Comparison of ENCODE assay signal across 19 cellular contexts in the genomic region with DNA sequence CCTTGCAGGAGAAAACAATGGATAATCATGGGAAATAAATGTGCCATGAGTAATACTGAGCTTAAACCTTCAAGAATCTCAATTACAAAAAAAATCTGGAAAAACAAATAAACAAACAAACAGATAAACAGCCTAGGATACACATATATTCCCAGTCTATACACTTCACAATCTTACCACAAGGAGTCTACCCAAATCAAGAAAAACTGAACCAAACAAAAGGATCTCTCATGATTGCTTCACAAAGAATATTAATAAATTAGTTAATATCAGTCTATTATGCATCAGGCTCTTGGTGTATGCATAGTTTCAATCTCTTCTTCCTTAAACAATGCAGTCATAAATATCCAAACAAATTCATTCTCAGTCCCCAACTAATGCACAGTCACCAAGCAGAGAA. TPM values are rescaled to one million over a fixed set of nuclear protein-coding genes. Genes with fewer than 3 reads are reported as not detected.
DNase-seq lines count a peak whose midpoint lies in the region; TF ChIP-seq lines count a peak whose summit lies in the region.
"Had no signal": no experiment of that assay in that cellular context is flagged by ENCODE, and none has a peak within 500 bp of the region (broad histone marks: within the 10 kb centered on the region; RNA-seq: fewer than 3 reads in every experiment).

No MANE protein-coding gene starts in this region.

- no peaks in the 10 kb centered on the region for H3K9me3 Mint-ChIP-seq in H9
- H3K9me3 Mint-ChIP-seq in brain: no peaks in the 10 kb centered on the region
- no peaks in the 10 kb centered on the region for H3K9me3 Mint-ChIP-seq in mesothelial cell of epicardium
- H3K9me3 Mint-ChIP-seq in activated naive CD4-positive, alpha-beta T cell treated with anti-CD3 and anti-CD28 coated beads, Interleukin-2, amount 10 ng/mL, durations not matched to agents 7 days and 5 days: no peaks in the 10 kb centered on the region

- DNase-seq in BE2C (no peak), H9 (no peak), mesothelial cell of epicardium (ENCODE audit: low spot score in 2 of 2, unreplicated experiment in 2 of 2) (no peak), MV-4-11 (lab: John Stamatoyannopoulos, UW) (no peak), NCI-H1436 treated with DMSO at 0.1 percent for 48 hours (lab: John Stamatoyannopoulos, UW) (no peak)
- no peak for DNase-seq in activated naive CD4-positive, alpha-beta T cell treated with anti-CD3 and anti-CD28 coated beads, Interleukin-2, amount 10 ng/mL, durations not matched to agents 7 days and 5 days
- DNase-seq: ACHN; AML-193; Kasumi-1; NCI-H1105; NCI-H187; NCI-H345; NCI-H526; NK-92 treated with Interleukin-12 subunit alpha and Interleukin-12 subunit beta, amount 100 ng/mL, for 24 hours; SHP77 had no signal

- H3K27ac ChIP-seq in H9 (ENCODE audit: insufficient read length, low read depth, low read length): no peak overlapping the region

- H4K5ac ChIP-seq in H9 (ENCODE audit: insufficient read length, low read depth, low read length): no peak overlapping the region

- no peak overlapping the region for H3K4me2 ChIP-seq in H9 (ENCODE audit: insufficient read depth, insufficient read length, low read length)

- no peak overlapping the region for H2AFZ ChIP-seq in H9 (ENCODE audit: low read length)

- H3K23ac ChIP-seq in H9 (ENCODE audit: insufficient read length, low read depth, low read length): no peak overlapping the region

- no peak overlapping the region for H3K14ac ChIP-seq in H9 (ENCODE audit: insufficient read depth, low read length)

- H3K9me3 ChIP-seq in BE2C (no peaks in the 10 kb centered on the region), H9 (ENCODE audit: control insufficient read depth, low read depth, low read length) (no peaks in the 10 kb centered on the region)
- H3K9me3 ChIP-seq: HAP-1 had no signal

- CTCF ChIA-PET in activated naive CD4-positive, alpha-beta T cell treated with anti-CD3 and anti-CD28 coated beads, Interleukin-2, amount 10 ng/mL, durations not matched to agents 7 days and 5 days (lab: Charles Lee): no interaction called here

- no peak overlapping the region for H2BK120ac ChIP-seq in H9 (ENCODE audit: low read depth, low read length, poor library complexity, severe bottlenecking)

- no peak overlapping the region for H4K91ac ChIP-seq in H9 (ENCODE audit: insufficient read length, low read depth, low read length)

- H3K4me1 ChIP-seq in BE2C (peaks cover 7% of the 10 kb centered on the region), H9 (ENCODE audit: insufficient read depth, low read length) (no peaks in the 10 kb centered on the region; the same call in 1 of the 2 replicates)

- no peak overlapping the region for H2BK15ac ChIP-seq in H9 (ENCODE audit: low read depth, low read length)

- H3K79me2 ChIP-seq in H9 (ENCODE audit: insufficient read depth, low read length): no peaks in the 10 kb centered on the region

- no peaks in the 10 kb centered on the region for H3K79me1 ChIP-seq in H9 (ENCODE audit: insufficient read depth, low read depth, low read length, poor library complexity, severe bottlenecking)

- no peak overlapping the region for H2BK20ac ChIP-seq in H9 (ENCODE audit: low read depth, low read length, poor library complexity, severe bottlenecking)

- H4K20me1 ChIP-seq in H9 (ENCODE audit: control insufficient read depth, insufficient read depth, insufficient read length): no peaks in the 10 kb centered on the region

- TF ChIP-seq CTCF in BE2C (IDR thresholded peaks at IDR 0.05; ENCODE audit: low read depth, low read length) (peak; percentile 45; the same call in 1 of the 2 replicates), H9 (conservative IDR thresholded peaks at IDR 0.05) (peak; percentile 47), brain (conservative IDR thresholded peaks at IDR 0.05) (peak; percentile 16 to 25), mesothelial cell of epicardium (IDR thresholded peaks at IDR 0.05; ENCODE audit: unreplicated experiment) (peak; percentile 52)

- H3K4me1 Mint-ChIP-seq in H9 (peaks cover 20 to 28% of the 10 kb centered on the region in 2 experiments), brain (peaks cover 57% of the 10 kb centered on the region), mesothelial cell of epicardium (peaks cover 30% of the 10 kb centered on the region)
- H3K4me1 Mint-ChIP-seq in activated naive CD4-positive, alpha-beta T cell treated with anti-CD3 and anti-CD28 coated beads, Interleukin-2, amount 10 ng/mL, durations not matched to agents 7 days and 5 days: no peaks in the 10 kb centered on the region
- H3K4me1 Mint-ChIP-seq: CD14-positive monocyte had no signal

- no peak overlapping the region for H3K18ac ChIP-seq in H9 (ENCODE audit: insufficient read length, low read depth, low read length)

- no peak overlapping the region for H2BK5ac ChIP-seq in H9 (ENCODE audit: insufficient read length, low read length)

- no peak overlapping the region for H3K4me3 ChIP-seq in BE2C (ENCODE audit: low read depth, low read length)
- H3K4me3 ChIP-seq: HAP-1 had no signal

- H3K36me3 ChIP-seq in BE2C: no peaks in the 10 kb centered on the region
- H3K36me3 ChIP-seq: HAP-1 had no signal

- H3K4ac ChIP-seq in H9 (ENCODE audit: low read depth, low read length): no peak overlapping the region

- no peak overlapping the region for H2AK5ac ChIP-seq in H9 (ENCODE audit: insufficient read length, low read length)

- H3T11ph ChIP-seq in H9 (ENCODE audit: low read length): no peak overlapping the region

- H3K27ac Mint-ChIP-seq in H9: no peak overlapping the region
- no peak overlapping the region for H3K27ac Mint-ChIP-seq in brain
- no peak overlapping the region for H3K27ac Mint-ChIP-seq in mesothelial cell of epicardium
- no peak overlapping the region for H3K27ac Mint-ChIP-seq in activated naive CD4-positive, alpha-beta T cell treated with anti-CD3 and anti-CD28 coated beads, Interleukin-2, amount 10 ng/mL, durations not matched to agents 7 days and 5 days
- H3K27ac Mint-ChIP-seq: CD14-positive monocyte had no signal

- peaks cover 10% of the 10 kb centered on the region; the same call in 1 of the 2 replicates for H3K27me3 Mint-ChIP-seq in H9 (ENCODE audit: low read depth)
- H3K27me3 Mint-ChIP-seq in brain: peaks cover 15% of the 10 kb centered on the region
- peaks cover 14% of the 10 kb centered on the region for H3K27me3 Mint-ChIP-seq in mesothelial cell of epicardium (ENCODE audit: low read depth)
- H3K27me3 Mint-ChIP-seq in activated naive CD4-positive, alpha-beta T cell treated with anti-CD3 and anti-CD28 coated beads, Interleukin-2, amount 10 ng/mL, durations not matched to agents 7 days and 5 days: peaks cover 9% of the 10 kb centered on the region

- no peak overlapping the region for H3K56ac ChIP-seq in H9 (ENCODE audit: insufficient read length, low read depth, low read length)

- H4K8ac ChIP-seq in H9 (replicated peaks; ENCODE audit: insufficient read length, low read depth, low read length): no peak overlapping the region

- H3K27me3 ChIP-seq in BE2C (no peaks in the 10 kb centered on the region), H9 (ENCODE audit: insufficient read depth, low read length) (no peaks in the 10 kb centered on the region)

- H3K23me2 ChIP-seq in H9 (ENCODE audit: insufficient read length, low read depth, low read length, poor library complexity, severe bottlenecking): no peaks in the 10 kb centered on the region

- H3K9ac ChIP-seq in H9 (ENCODE audit: extremely low read depth, insufficient read length, low read length): no peak overlapping the region

- H3K36me3 Mint-ChIP-seq in H9 (ENCODE audit: insufficient read depth in 1 of 3, low read depth in 3 of 3) (no peaks in the 10 kb centered on the region), brain (no peaks in the 10 kb centered on the region), mesothelial cell of epicardium (no peaks in the 10 kb centered on the region)
- H3K36me3 Mint-ChIP-seq in activated naive CD4-positive, alpha-beta T cell treated with anti-CD3 and anti-CD28 coated beads, Interleukin-2, amount 10 ng/mL, durations not matched to agents 7 days and 5 days: no peaks in the 10 kb centered on the region
- H3K36me3 Mint-ChIP-seq: CD14-positive monocyte had no signal

- no peak overlapping the region for H2BK12ac ChIP-seq in H9 (ENCODE audit: insufficient read length, low read depth, low read length)

- no peak overlapping the region for H3K4me3 Mint-ChIP-seq in H9
- H3K4me3 Mint-ChIP-seq in brain: no peak overlapping the region
- no peak overlapping the region for H3K4me3 Mint-ChIP-seq in mesothelial cell of epicardium
- no peak overlapping the region for H3K4me3 Mint-ChIP-seq in activated naive CD4-positive, alpha-beta T cell treated with anti-CD3 and anti-CD28 coated beads, Interleukin-2, amount 10 ng/mL, durations not matched to agents 7 days and 5 days
- H3K4me3 Mint-ChIP-seq: CD14-positive monocyte had no signal

RNA-seq across cellular contexts. Expression of gene ESRRG, which starts 3.2 kb away (rescaled TPM):
- 51.9 TPM for polyA plus RNA-seq in BE2C (2012; ENCODE audit: insufficient read depth, insufficient read length, low read depth)
- total RNA-seq in H9 (2021) (0.44 and 0.48 TPM in 2 replicates), mesothelial cell of epicardium (11.0 to 12.7 TPM (median 11.9 TPM) in 3 replicates)
- 4.4 TPM for polyA plus RNA-seq in brain (ENCODE audit: insufficient read depth, low read depth, low replicate concordance)
- total RNA-seq: T-helper 1 cell treated with Interleukin-12 subunit alpha and Interleukin-12 subunit beta and Interleukin-4 antibody, amounts not matched to agents 30 ng/mL and 1 ng/mL, for 36 hours had no signal
- polyA plus RNA-seq: CD14-positive monocyte had no signal
